In the genomic region with DNA sequence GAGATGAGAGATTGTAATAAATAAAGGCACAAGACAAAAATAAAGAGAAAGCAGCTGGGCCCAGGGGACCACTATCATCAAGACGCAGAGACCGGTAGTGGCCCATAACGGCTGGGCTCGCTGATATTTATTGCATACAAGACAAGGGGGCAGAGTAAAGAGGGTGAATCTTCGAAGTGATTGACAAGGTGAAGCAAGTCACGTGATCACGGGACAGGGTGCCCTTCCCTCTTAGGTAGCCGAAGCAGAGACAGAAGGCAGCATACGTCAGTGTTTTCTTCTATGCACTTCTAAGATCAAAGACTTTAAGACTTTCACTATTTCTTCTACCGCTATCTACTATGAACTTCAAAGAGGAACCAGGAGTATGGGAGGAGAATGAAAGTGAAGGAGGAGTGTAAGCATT, we compare ENCODE assay signal across 2 cellular contexts.
A peak's percentile ranks its signal among the peaks of the same experiment; 100 is the strongest.
TF ChIP-seq lines count a peak whose summit lies in the region.

No MANE protein-coding gene starts in this region.

TF ChIP-seq in A549, 52 proteins besides CTCF, POLR2A, EP300 and RAD21:
- TF ChIP-seq EHF (CRISPR knock-in tag; IDR thresholded peaks at IDR 0.05) (0 out of 2 replicates have a peak, but pooled peaks have one; percentile 16), RARB (CRISPR knock-in tag; IDR thresholded peaks at IDR 0.05) (peak; percentile 92), HOXA7 (CRISPR knock-in tag; IDR thresholded peaks at IDR 0.05) (peak; percentile 98), PHF8 (IDR thresholded peaks at IDR 0.05; ENCODE audit: borderline replicate concordance, low read depth) (no peak), TP53 (CRISPR knock-in tag; IDR thresholded peaks at IDR 0.05) (0 out of 2 replicates have a peak, but pooled peaks have one; percentile 57), ESRRA (IDR thresholded peaks at IDR 0.05; ENCODE audit: borderline replicate concordance, low read length) (no peak), EHMT2 (IDR thresholded peaks at IDR 0.05; ENCODE audit: low read depth) (no peak), KDM1A (IDR thresholded peaks at IDR 0.05; ENCODE audit: low read depth) (no peak), RNF2 (IDR thresholded peaks at IDR 0.05; ENCODE audit: borderline replicate concordance, low read depth) (no peak), POLR2AphosphoS2 (conservative IDR thresholded peaks at IDR 0.05; ENCODE audit: low read length) (peak; percentile 93; the same call in 1 of the 2 replicates), TFCP2L1 (CRISPR knock-in tag; IDR thresholded peaks at IDR 0.05) (peak; percentile 97), FOSB (CRISPR knock-in tag; IDR thresholded peaks at IDR 0.05) (peak; percentile 99), JUN (IDR thresholded peaks at IDR 0.05) (0 out of 5 replicates have a peak, but pooled peaks of 1 of the 2 experiments have one; percentile 24), CHD2 (IDR thresholded peaks at IDR 0.05; ENCODE audit: low read length, partially characterized antibody) (peak; percentile 47)
- TF ChIP-seq, protein P1, sequence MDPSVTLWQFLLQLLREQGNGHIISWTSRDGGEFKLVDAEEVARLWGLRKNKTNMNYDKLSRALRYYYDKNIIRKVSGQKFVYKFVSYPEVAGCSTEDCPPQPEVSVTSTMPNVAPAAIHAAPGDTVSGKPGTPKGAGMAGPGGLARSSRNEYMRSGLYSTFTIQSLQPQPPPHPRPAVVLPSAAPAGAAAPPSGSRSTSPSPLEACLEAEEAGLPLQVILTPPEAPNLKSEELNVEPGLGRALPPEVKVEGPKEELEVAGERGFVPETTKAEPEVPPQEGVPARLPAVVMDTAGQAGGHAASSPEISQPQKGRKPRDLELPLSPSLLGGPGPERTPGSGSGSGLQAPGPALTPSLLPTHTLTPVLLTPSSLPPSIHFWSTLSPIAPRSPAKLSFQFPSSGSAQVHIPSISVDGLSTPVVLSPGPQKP (IDR thresholded peaks at IDR 0.05; ENCODE audit: low read depth, low read length): no peak
- TF ChIP-seq, protein P2, sequence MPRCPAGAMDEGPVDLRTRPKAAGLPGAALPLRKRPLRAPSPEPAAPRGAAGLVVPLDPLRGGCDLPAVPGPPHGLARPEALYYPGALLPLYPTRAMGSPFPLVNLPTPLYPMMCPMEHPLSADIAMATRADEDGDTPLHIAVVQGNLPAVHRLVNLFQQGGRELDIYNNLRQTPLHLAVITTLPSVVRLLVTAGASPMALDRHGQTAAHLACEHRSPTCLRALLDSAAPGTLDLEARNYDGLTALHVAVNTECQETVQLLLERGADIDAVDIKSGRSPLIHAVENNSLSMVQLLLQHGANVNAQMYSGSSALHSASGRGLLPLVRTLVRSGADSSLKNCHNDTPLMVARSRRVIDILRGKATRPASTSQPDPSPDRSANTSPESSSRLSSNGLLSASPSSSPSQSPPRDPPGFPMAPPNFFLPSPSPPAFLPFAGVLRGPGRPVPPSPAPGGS (IDR thresholded peaks at IDR 0.05): no peak
- TF ChIP-seq, protein P3, sequence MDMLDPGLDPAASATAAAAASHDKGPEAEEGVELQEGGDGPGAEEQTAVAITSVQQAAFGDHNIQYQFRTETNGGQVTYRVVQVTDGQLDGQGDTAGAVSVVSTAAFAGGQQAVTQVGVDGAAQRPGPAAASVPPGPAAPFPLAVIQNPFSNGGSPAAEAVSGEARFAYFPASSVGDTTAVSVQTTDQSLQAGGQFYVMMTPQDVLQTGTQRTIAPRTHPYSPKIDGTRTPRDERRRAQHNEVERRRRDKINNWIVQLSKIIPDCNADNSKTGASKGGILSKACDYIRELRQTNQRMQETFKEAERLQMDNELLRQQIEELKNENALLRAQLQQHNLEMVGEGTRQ (IDR thresholded peaks at IDR 0.05): peak; percentile 66
- TF ChIP-seq, protein P4, sequence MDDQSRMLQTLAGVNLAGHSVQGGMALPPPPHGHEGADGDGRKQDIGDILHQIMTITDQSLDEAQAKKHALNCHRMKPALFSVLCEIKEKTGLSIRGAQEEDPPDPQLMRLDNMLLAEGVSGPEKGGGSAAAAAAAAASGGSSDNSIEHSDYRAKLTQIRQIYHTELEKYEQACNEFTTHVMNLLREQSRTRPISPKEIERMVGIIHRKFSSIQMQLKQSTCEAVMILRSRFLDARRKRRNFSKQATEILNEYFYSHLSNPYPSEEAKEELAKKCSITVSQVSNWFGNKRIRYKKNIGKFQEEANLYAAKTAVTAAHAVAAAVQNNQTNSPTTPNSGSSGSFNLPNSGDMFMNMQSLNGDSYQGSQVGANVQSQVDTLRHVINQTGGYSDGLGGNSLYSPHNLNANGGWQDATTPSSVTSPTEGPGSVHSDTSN (IDR thresholded peaks at IDR 0.05): 0 out of 2 replicates have a peak, but pooled peaks have one; percentile 10
- TF ChIP-seq, protein P5, sequence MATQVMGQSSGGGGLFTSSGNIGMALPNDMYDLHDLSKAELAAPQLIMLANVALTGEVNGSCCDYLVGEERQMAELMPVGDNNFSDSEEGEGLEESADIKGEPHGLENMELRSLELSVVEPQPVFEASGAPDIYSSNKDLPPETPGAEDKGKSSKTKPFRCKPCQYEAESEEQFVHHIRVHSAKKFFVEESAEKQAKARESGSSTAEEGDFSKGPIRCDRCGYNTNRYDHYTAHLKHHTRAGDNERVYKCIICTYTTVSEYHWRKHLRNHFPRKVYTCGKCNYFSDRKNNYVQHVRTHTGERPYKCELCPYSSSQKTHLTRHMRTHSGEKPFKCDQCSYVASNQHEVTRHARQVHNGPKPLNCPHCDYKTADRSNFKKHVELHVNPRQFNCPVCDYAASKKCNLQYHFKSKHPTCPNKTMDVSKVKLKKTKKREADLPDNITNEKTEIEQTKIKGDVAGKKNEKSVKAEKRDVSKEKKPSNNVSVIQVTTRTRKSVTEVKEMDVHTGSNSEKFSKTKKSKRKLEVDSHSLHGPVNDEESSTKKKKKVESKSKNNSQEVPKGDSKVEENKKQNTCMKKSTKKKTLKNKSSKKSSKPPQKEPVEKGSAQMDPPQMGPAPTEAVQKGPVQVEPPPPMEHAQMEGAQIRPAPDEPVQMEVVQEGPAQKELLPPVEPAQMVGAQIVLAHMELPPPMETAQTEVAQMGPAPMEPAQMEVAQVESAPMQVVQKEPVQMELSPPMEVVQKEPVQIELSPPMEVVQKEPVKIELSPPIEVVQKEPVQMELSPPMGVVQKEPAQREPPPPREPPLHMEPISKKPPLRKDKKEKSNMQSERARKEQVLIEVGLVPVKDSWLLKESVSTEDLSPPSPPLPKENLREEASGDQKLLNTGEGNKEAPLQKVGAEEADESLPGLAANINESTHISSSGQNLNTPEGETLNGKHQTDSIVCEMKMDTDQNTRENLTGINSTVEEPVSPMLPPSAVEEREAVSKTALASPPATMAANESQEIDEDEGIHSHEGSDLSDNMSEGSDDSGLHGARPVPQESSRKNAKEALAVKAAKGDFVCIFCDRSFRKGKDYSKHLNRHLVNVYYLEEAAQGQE (IDR thresholded peaks at IDR 0.05): no peak

TF ChIP-seq in HEK293, 187 proteins besides CTCF, POLR2A, EP300 and RAD21:
- TF ChIP-seq PRDM1 (tag by site-specific recombination; IDR thresholded peaks at IDR 0.05): 0 out of 2 replicates have a peak, but pooled peaks have one; percentile 14
- TF ChIP-seq ZNF843 (tag by site-specific recombination; IDR thresholded peaks at IDR 0.05): no peak
TF ChIP-seq in HEK293: peak in this region for 1.
